ENCODE assay signal across 18 cellular contexts in genomic region chr20:24648481-24648880, GRCh38.
DNase-seq lines count a peak whose midpoint lies in the region; ATAC-seq and TF ChIP-seq lines count a peak whose summit lies in the region.
"Had no signal": no experiment of that assay in that cellular context is flagged by ENCODE, and none has a peak within 500 bp of the region (broad histone marks: within the 10 kb centered on the region; RNA-seq: fewer than 3 reads in every experiment).

No MANE protein-coding gene starts in this region.

- H3K4me3 ChIP-seq in Peyer's patch: no peak overlapping the region
- H3K4me3 ChIP-seq in right cardiac atrium (ENCODE audit: low read length): no peak overlapping the region
- no peak overlapping the region for H3K4me3 ChIP-seq in tibial nerve

- H3K27ac ChIP-seq in Peyer's patch (no peak overlapping the region), right cardiac atrium (ENCODE audit: low read length) (no peak overlapping the region), tibial nerve (no peak overlapping the region)

- ATAC-seq in GM21786 (IDR thresholded peaks at IDR 0.05; ENCODE audit: unreplicated experiment) (peak; percentile 16), right cardiac atrium (peak; percentile 65 to 78)

- no peaks in the 10 kb centered on the region for H3K36me3 ChIP-seq in Peyer's patch
- no peaks in the 10 kb centered on the region for H3K36me3 ChIP-seq in tibial nerve

- 44% methylated on average over 4 of the region's 4 CpGs for WGBS in right cardiac atrium
- 58 to 68% methylated on average over 4 of the region's 4 CpGs for WGBS in tibial nerve, 2 donors

- TF ChIP-seq POLR2A in Peyer's patch (IDR thresholded peaks at IDR 0.05) (no peak), tibial nerve (IDR thresholded peaks at IDR 0.05) (no peak)

- intact Hi-C loops in right cardiac atrium (cut with DNase I): no loop called here

- TF ChIP-seq EP300 in tibial nerve (IDR thresholded peaks at IDR 0.05): no peak

- H3K9me3 ChIP-seq in Peyer's patch (no peaks in the 10 kb centered on the region), right cardiac atrium (ENCODE audit: control insufficient read depth, low read length) (no peaks in the 10 kb centered on the region), tibial nerve (peaks cover 0 to 14% (median 0%) of the 10 kb centered on the region in 4 donors)

- DNase-seq in EH (ENCODE audit: low read depth): peak; percentile 37
- peak in 2 of 3 donors; percentile 8 to 34 for DNase-seq in Peyer's patch
- peak; percentile 55 to 70 (median 67) for DNase-seq in right cardiac atrium
- no peak for DNase-seq in activated effector memory CD4-positive, alpha-beta T cell treated with Interleukin-2 at 50 U/mL for 16 hours
- DNase-seq in SKM-1 treated with dmso at 0.1 percent for 144 hours (lab: John Stamatoyannopoulos, UW; ENCODE audit: unreplicated experiment): no peak
- no peak for DNase-seq in tibial nerve (ENCODE audit: low spot score in 2 of 2)
- DNase-seq in NOMO-1 treated with dmso at 0.1 percent for 144 hours (lab: John Stamatoyannopoulos, UW; ENCODE audit: unreplicated experiment): no peak
- DNase-seq: activated CD8-positive, alpha-beta memory T cell treated with anti-CD3 and anti-CD28 coated beads for 24 hours; AML-193; glutamatergic neuron; HFFc6; kidney glomerular epithelial cell; NCI-H1417; NCI-H526 treated with DMSO at 0.1 percent for 48 hours; SHP77; stimulated activated CD4-positive, alpha-beta T cell treated with anti-CD3 and anti-CD28 coated beads, Interleukin-4, amount 100 ng/mL, for 1 hour; stimulated activated naive CD4-positive, alpha-beta T cell treated with Interleukin-2 at 50 U/mL for 16 hours had no signal

- H3K4me1 ChIP-seq in Peyer's patch: no peaks in the 10 kb centered on the region
- H3K4me1 ChIP-seq in right cardiac atrium (ENCODE audit: control insufficient read depth, insufficient read depth, low read length): peaks cover 8% of the 10 kb centered on the region
- H3K4me1 ChIP-seq in tibial nerve: no peaks in the 10 kb centered on the region

- TF ChIP-seq CTCF in Peyer's patch (IDR thresholded peaks at IDR 0.05): no peak
- no peak for TF ChIP-seq CTCF in tibial nerve (IDR thresholded peaks at IDR 0.05)

- no peaks in the 10 kb centered on the region for H3K27me3 ChIP-seq in Peyer's patch
- no peaks in the 10 kb centered on the region for H3K27me3 ChIP-seq in right cardiac atrium (ENCODE audit: control insufficient read depth, insufficient read depth)
- no peaks in the 10 kb centered on the region for H3K27me3 ChIP-seq in tibial nerve

Comparison
In these comparisons a context has a peak if more than half of its experiments do, and no peak if none do; other contexts are left out.
1. DNase-seq: peak in EH (single experiment), Peyer's patch (2 of 3) and right cardiac atrium (3 of 3); none in activated effector memory CD4-positive, alpha-beta T cell treated with Interleukin-2 at 50 U/mL for 16 hours (single experiment), SKM-1 treated with dmso at 0.1 percent for 144 hours (single experiment), tibial nerve (0 of 2) and NOMO-1 treated with dmso at 0.1 percent for 144 hours (single experiment).